7 cellular contexts compared by ENCODE assay signal in the genomic region with DNA sequence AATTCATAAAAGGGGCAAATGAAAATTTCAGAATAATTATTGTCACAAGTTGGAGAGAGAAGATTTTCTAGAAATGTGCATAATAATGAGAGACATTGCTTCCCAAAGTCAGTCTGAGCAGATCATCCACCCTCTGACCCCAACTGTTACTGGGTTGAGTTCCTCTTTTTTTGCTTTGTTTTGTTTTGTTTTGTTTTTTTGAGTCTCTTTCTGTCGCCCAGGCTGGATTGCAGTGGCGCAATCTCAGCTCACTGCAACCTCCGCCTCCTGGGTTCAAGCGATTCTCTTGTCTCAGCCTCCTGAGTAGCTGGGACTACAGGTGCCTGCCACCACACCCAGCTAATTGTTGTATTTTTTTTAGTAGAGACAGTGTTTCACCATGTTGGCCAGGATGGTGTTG.
A peak's percentile ranks its signal among the peaks of the same experiment; 100 is the strongest.
DNase-seq lines count a peak whose midpoint lies in the region; ATAC-seq and TF ChIP-seq lines count a peak whose summit lies in the region.
"Not testable (repeated sequence)": the region's sequence is repeated elsewhere in the genome, so short reads cannot be mapped to it uniquely, and the experiment has no call there.

No MANE protein-coding gene starts in this region.

- WGBS in esophagus muscularis mucosa, result 84% methylated on average over 4 of the region's 4 CpGs

- H3K9ac ChIP-seq in mucosa of rectum (ENCODE audit: low read depth in 1 of 2, low read length in 2 of 2), result not testable (repeated sequence)

- H3K36me3 ChIP-seq in esophagus muscularis mucosa; mucosa of rectum (ENCODE audit: control insufficient read depth in 2 of 2, insufficient read depth in 2 of 2, low read length in 2 of 2): not testable (repeated sequence)

- not testable (repeated sequence) for ATAC-seq in activated naive CD4-positive, alpha-beta T cell treated with anti-CD3 and anti-CD28 coated beads, Interleukin-2, amount 50 U/mL, for 72 hours
- ATAC-seq in stimulated activated naive B cell treated with anti-CD40 and anti-IgM and Interleukin-4, amounts not matched to agents 10 μg/mL and 1 μg/mL and 100 μg/mL, for 72 hours (replicated peaks), result peak in 1 of 2 donors; percentile 31

- H3K27ac ChIP-seq in esophagus muscularis mucosa (replicated peaks in 1 of 4), result peak overlapping the region in 3 of 4 donors; percentile 1 to 39 (median 24)
- peak overlapping the region; percentile 75 to 80 for H3K27ac ChIP-seq in mucosa of rectum (ENCODE audit: low read depth in 2 of 2, low read length in 2 of 2)

- TF ChIP-seq POLR2A in esophagus muscularis mucosa (IDR thresholded peaks at IDR 0.05; ENCODE audit: low read depth), result not testable (repeated sequence)

- H3K9me3 Mint-ChIP-seq in T-helper 2 cell treated with Interferon-gamma antibody and Interleukin-4, amounts not matched to agents 5 μg/mL and 100 μg/mL, for 36 hours; activated naive CD4-positive, alpha-beta T cell treated with anti-CD3 and anti-CD28 coated beads, Interleukin-2, amount 50 U/mL, for 72 hours; stimulated activated naive B cell treated with anti-CD40 and anti-IgM and Interleukin-4, amounts not matched to agents 10 μg/mL and 1 μg/mL and 100 μg/mL, for 72 hours: not testable (repeated sequence)

- not testable (repeated sequence) for H3K9me3 ChIP-seq in esophagus muscularis mucosa; mucosa of rectum (ENCODE audit: control insufficient read depth in 2 of 2, low read length in 2 of 2)

- H3K27me3 Mint-ChIP-seq in T-helper 2 cell treated with Interferon-gamma antibody and Interleukin-4, amounts not matched to agents 5 μg/mL and 100 μg/mL, for 36 hours (ENCODE audit: low read depth); stimulated activated naive B cell treated with anti-CD40 and anti-IgM and Interleukin-4, amounts not matched to agents 10 μg/mL and 1 μg/mL and 100 μg/mL, for 72 hours: not testable (repeated sequence)

- H3K27ac Mint-ChIP-seq in T-helper 2 cell treated with Interferon-gamma antibody and Interleukin-4, amounts not matched to agents 5 μg/mL and 100 μg/mL, for 36 hours, result peak overlapping the region; percentile 64
- peak overlapping the region; percentile 48 to 65 for H3K27ac Mint-ChIP-seq in activated naive CD4-positive, alpha-beta T cell treated with anti-CD3 and anti-CD28 coated beads, Interleukin-2, amount 50 U/mL, for 72 hours
- peak overlapping the region; percentile 44 for H3K27ac Mint-ChIP-seq in stimulated activated naive B cell treated with anti-CD40 and anti-IgM and Interleukin-4, amounts not matched to agents 10 μg/mL and 1 μg/mL and 100 μg/mL, for 72 hours

- TF ChIP-seq EP300 in esophagus muscularis mucosa (IDR thresholded peaks at IDR 0.05), result not testable (repeated sequence)

- peaks cover 15 to 52% (median 49%) of the 10 kb centered on the region in 4 donors for H3K4me1 ChIP-seq in esophagus muscularis mucosa
- H3K4me1 ChIP-seq in mucosa of rectum (ENCODE audit: control insufficient read depth in 2 of 2, insufficient read depth in 2 of 2, low read length in 2 of 2), result peaks cover 43 to 53% of the 10 kb centered on the region in 2 donors

- peaks cover 53% of the 10 kb centered on the region for H3K4me1 Mint-ChIP-seq in T-helper 2 cell treated with Interferon-gamma antibody and Interleukin-4, amounts not matched to agents 5 μg/mL and 100 μg/mL, for 36 hours (ENCODE audit: low read depth)
- peaks cover 5 to 30% of the 10 kb centered on the region in 2 donors for H3K4me1 Mint-ChIP-seq in stimulated activated naive B cell treated with anti-CD40 and anti-IgM and Interleukin-4, amounts not matched to agents 10 μg/mL and 1 μg/mL and 100 μg/mL, for 72 hours

- DNase-seq in GF-D8 (lab: John Stamatoyannopoulos, UW), result peak; percentile 74
- DNase-seq in NOMO-1 treated with DMSO at 0.1 percent for 48 hours (lab: John Stamatoyannopoulos, UW; ENCODE audit: unreplicated experiment), result peak; percentile 77
- DNase-seq in T-helper 2 cell treated with Interferon-gamma antibody and Interleukin-4, amounts not matched to agents 5 μg/mL and 100 μg/mL, for 36 hours (ENCODE audit: low spot score); activated naive CD4-positive, alpha-beta T cell treated with anti-CD3 and anti-CD28 coated beads, Interleukin-2, amount 50 U/mL, for 72 hours (ENCODE audit: low spot score in 2 of 2); esophagus muscularis mucosa (ENCODE audit: extremely low spot score); stimulated activated naive B cell treated with anti-CD40 and anti-IgM and Interleukin-4, amounts not matched to agents 10 μg/mL and 1 μg/mL and 100 μg/mL, for 72 hours: not testable (repeated sequence)

- intact Hi-C loops in esophagus muscularis mucosa (cut with DNase I), result not testable (repeated sequence)

- H3K27me3 ChIP-seq in esophagus muscularis mucosa; mucosa of rectum (ENCODE audit: control insufficient read depth in 2 of 2, insufficient read depth in 2 of 2, low read length in 2 of 2): not testable (repeated sequence)

- peak overlapping the region; percentile 36 for H3K4me3 Mint-ChIP-seq in T-helper 2 cell treated with Interferon-gamma antibody and Interleukin-4, amounts not matched to agents 5 μg/mL and 100 μg/mL, for 36 hours
- H3K4me3 Mint-ChIP-seq in stimulated activated naive B cell treated with anti-CD40 and anti-IgM and Interleukin-4, amounts not matched to agents 10 μg/mL and 1 μg/mL and 100 μg/mL, for 72 hours, result not testable (repeated sequence)

- TF ChIP-seq CTCF in esophagus muscularis mucosa (IDR thresholded peaks at IDR 0.05), result not testable (repeated sequence)

- not testable (repeated sequence) for H3K4me3 ChIP-seq in esophagus muscularis mucosa; mucosa of rectum (ENCODE audit: low read length in 2 of 2)

- peaks cover 34% of the 10 kb centered on the region for H3K36me3 Mint-ChIP-seq in T-helper 2 cell treated with Interferon-gamma antibody and Interleukin-4, amounts not matched to agents 5 μg/mL and 100 μg/mL, for 36 hours (ENCODE audit: low read depth)
- H3K36me3 Mint-ChIP-seq in activated naive CD4-positive, alpha-beta T cell treated with anti-CD3 and anti-CD28 coated beads, Interleukin-2, amount 50 U/mL, for 72 hours, result peaks cover 0 to 43% of the 10 kb centered on the region in 2 donors
- peaks cover 27 to 31% of the 10 kb centered on the region in 2 donors for H3K36me3 Mint-ChIP-seq in stimulated activated naive B cell treated with anti-CD40 and anti-IgM and Interleukin-4, amounts not matched to agents 10 μg/mL and 1 μg/mL and 100 μg/mL, for 72 hours
